Comparison of ENCODE assay signal across 22 cellular contexts in genomic region chr14:85187521-85187920, GRCh38.
"Had no signal": no experiment of that assay in that cellular context is flagged by ENCODE, and none has a peak within 500 bp of the region (broad histone marks: within the 10 kb centered on the region; RNA-seq: fewer than 3 reads in every experiment).

No MANE protein-coding gene starts in this region.

- H3K9me3 ChIP-seq: left lung, mucosa of descending colon, stomach, testis, upper lobe of left lung had no signal

- H3K27ac Mint-ChIP-seq: activated CD8-positive, alpha-beta T cell treated with anti-CD3 and anti-CD28 coated beads, Interleukin-2, amount 10 ng/mL, durations not matched to agents 7 days and 5 days; activated naive CD4-positive, alpha-beta T cell treated with anti-CD3 and anti-CD28 coated beads, Interleukin-2, amount 50 U/mL, for 72 hours; memory B cell; natural killer cell; WTC11 had no signal

- DNase-seq: activated CD4-positive, alpha-beta T cell treated with anti-CD3 and anti-CD28 coated beads for 4 hours; activated CD8-positive, alpha-beta memory T cell treated with anti-CD3 and anti-CD28 coated beads, Interleukin-2, amount 50 U/mL, for 4 hours; activated CD8-positive, alpha-beta T cell treated with anti-CD3 and anti-CD28 coated beads, Interleukin-2, amount 10 ng/mL, durations not matched to agents 7 days and 5 days; activated gamma-delta T cell; activated T-cell treated with anti-CD3 and anti-CD28 coated beads, Interleukin-2, amount 50 U/mL, for 48 hours; amniotic stem cell; central memory CD4-positive, alpha-beta T cell; effector CD8-positive, alpha-beta T cell; left lung; mucosa of descending colon; natural killer cell; stimulated activated CD4-positive, alpha-beta T cell treated with anti-CD3 and anti-CD28 coated beads, Interleukin-1b, Interleukin-23, amount 100 ng/mL, for 48 hours; stomach; testis; upper lobe of left lung had no signal

- FAIRE-seq: islet of Langerhans, TTC549 had no signal

- H3K27me3 Mint-ChIP-seq: memory B cell had no signal

- H3K36me3 ChIP-seq: left lung, stomach, upper lobe of left lung had no signal

- H3K27ac ChIP-seq: coronary artery, epithelial cell of prostate, left lung, stomach, testis, upper lobe of left lung had no signal

- H3K4me1 Mint-ChIP-seq: memory B cell, natural killer cell, WTC11 had no signal

- H3K36me3 Mint-ChIP-seq: activated naive CD4-positive, alpha-beta T cell treated with anti-CD3 and anti-CD28 coated beads, Interleukin-2, amount 50 U/mL, for 72 hours; memory B cell; natural killer cell; WTC11 had no signal

- H3K27me3 ChIP-seq: left lung, stomach, testis, upper lobe of left lung had no signal

- H3K4me3 ChIP-seq: coronary artery, left lung, mucosa of descending colon, stomach, testis, upper lobe of left lung had no signal

- ATAC-seq: activated CD8-positive, alpha-beta T cell treated with anti-CD3 and anti-CD28 coated beads, Interleukin-2, amount 10 ng/mL, durations not matched to agents 7 days and 5 days; activated naive CD4-positive, alpha-beta T cell treated with anti-CD3 and anti-CD28 coated beads, Interleukin-2, amount 50 U/mL, for 72 hours; left lung; mucosa of descending colon; natural killer cell; WTC11 had no signal

- H3K4me1 ChIP-seq: left lung, stomach, testis, upper lobe of left lung had no signal

- H3K4me3 Mint-ChIP-seq: activated CD8-positive, alpha-beta T cell treated with anti-CD3 and anti-CD28 coated beads, Interleukin-2, amount 10 ng/mL, durations not matched to agents 7 days and 5 days; memory B cell; natural killer cell; WTC11 had no signal

- H3K9me3 Mint-ChIP-seq: natural killer cell, WTC11 had no signal
